In the genomic region with DNA sequence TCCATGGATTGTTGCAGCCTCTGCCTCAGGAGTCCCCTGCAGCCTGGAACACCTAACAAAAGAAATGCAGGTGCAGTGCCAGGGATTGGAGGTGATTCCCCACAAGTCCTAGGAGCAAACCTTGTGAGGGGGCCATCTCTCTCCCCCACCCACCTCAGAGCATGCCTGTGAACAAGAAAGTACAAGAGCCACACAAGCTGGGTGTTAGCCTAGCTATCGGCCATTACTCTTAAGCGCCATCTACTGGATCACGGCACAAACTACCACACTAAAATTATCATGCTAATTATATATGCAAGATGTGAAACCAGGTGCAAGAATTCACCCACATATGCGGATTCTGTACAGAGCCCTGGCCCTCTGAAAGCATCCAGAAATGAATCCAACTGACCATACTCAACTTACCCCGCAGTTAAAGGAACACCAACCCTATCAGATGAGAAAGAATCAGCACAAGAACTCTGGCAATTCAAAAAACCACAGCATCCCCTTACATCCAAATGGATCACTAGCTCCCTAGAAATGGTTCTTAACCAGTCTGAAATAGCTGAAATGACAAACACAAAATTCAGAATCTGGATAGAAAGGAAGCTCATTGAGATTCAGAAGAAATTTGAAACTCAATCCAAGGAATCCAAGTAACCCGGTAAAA, we compare ENCODE assay signal across 8 cellular contexts. TPM values are rescaled to one million over a fixed set of nuclear protein-coding genes. Genes with fewer than 3 reads are reported as not detected.
DNase-seq lines count a peak whose midpoint lies in the region; ATAC-seq, FAIRE-seq and TF ChIP-seq lines count a peak whose summit lies in the region.

No MANE protein-coding gene starts in this region.

- no peak overlapping the region for H3K4me3 ChIP-seq in A673 (ENCODE audit: low read depth, low read length, poor library complexity, severe bottlenecking)
- no peak overlapping the region for H3K4me3 ChIP-seq in GM12875 (ENCODE audit: low read depth, low read length)
- no peak overlapping the region for H3K4me3 ChIP-seq in endothelial cell of umbilical vein (replicated peaks in 1 of 3; ENCODE audit: insufficient read depth in 1 of 3, low read depth in 1 of 3, low read length in 3 of 3)
- H3K4me3 ChIP-seq in mucosa of descending colon = no peak overlapping the region
- H3K4me3 ChIP-seq in testis = no peak overlapping the region

- no peaks in the 10 kb centered on the region for H4K20me1 ChIP-seq in endothelial cell of umbilical vein (replicated peaks; ENCODE audit: control insufficient read depth, extremely low read depth, insufficient read depth, low read length)

- WGBS in testis, 2 donors = 17 to 21% methylated on average over 6 of the region's 6 CpGs

- POLR2A ChIA-PET in A673 (lab: Charles Lee; ENCODE audit: low non-redundant PET) (interaction anchor here (0.6 kb wide), 1 partner anchor 20 kb away, joined by 4 read pairs; no protein-coding TSS in a partner anchor), endothelial cell of umbilical vein (lab: Charles Lee) (no interaction called here)

- TF ChIP-seq CTCF in A673 (conservative IDR thresholded peaks at IDR 0.05; ENCODE audit: low read depth, low read length) = peak; percentile 83
- peak; percentile 80 for TF ChIP-seq CTCF in GM12875 (IDR thresholded peaks at IDR 0.05; ENCODE audit: borderline replicate concordance, insufficient read depth, low read depth, low read length)
- peak; percentile 72 to 80 for TF ChIP-seq CTCF in endothelial cell of umbilical vein (IDR thresholded peaks at IDR 0.05; ENCODE audit: extremely low read depth in 1 of 2, insufficient read depth in 1 of 2, low read depth in 1 of 2, low read length in 2 of 2)
- peak; percentile 72 for TF ChIP-seq CTCF in mucosa of descending colon (IDR thresholded peaks at IDR 0.05)
- TF ChIP-seq CTCF in testis (IDR thresholded peaks at IDR 0.05) = peak; percentile 17 to 73 (median 61)

- CTCF ChIA-PET in A673 (lab: Charles Lee) = interaction anchor here (0.5 to 1.5 kb wide), 3 partner anchors 41 to 155 kb away, joined by 6 to 43 read pairs (median 8); no protein-coding TSS in a partner anchor
- CTCF ChIA-PET in endothelial cell of umbilical vein (lab: Charles Lee) = interaction anchor here (0.6 to 4.1 kb wide), 35 partner anchors 9 to 270 kb away, joined by 3 to 162 read pairs (median 5); a partner anchor contains a TSS

- no peaks in the 10 kb centered on the region for H3K9me1 ChIP-seq in endothelial cell of umbilical vein (replicated peaks; ENCODE audit: control insufficient read depth, extremely low read depth, insufficient read depth, low read length)

- H3K9ac ChIP-seq in endothelial cell of umbilical vein (replicated peaks; ENCODE audit: extremely low read depth, insufficient read depth, low read length) = no peak overlapping the region

- H3K27me3 ChIP-seq in A673 (replicated peaks; ENCODE audit: insufficient read depth, low read depth, low read length, poor library complexity) = no peaks in the 10 kb centered on the region
- H3K27me3 ChIP-seq in endothelial cell of umbilical vein (ENCODE audit: control insufficient read depth in 2 of 2, insufficient read depth in 2 of 2, low read length in 2 of 2) = no peaks in the 10 kb centered on the region
- H3K27me3 ChIP-seq in testis = no peaks in the 10 kb centered on the region

- DNase-seq in A673 (ENCODE audit: low spot score) (peak; percentile 72), NCI-H524 treated with DMSO at 0.1 percent for 48 hours (lab: John Stamatoyannopoulos, UW) (peak; percentile 32), endothelial cell of umbilical vein (ENCODE audit: low read depth, low spot score) (peak; percentile 73), mucosa of descending colon (peak in 1 of 3 donors; percentile 71), testis (peak; percentile 67)
- peak; percentile 31 to 53 for DNase-seq in activated CD4-positive, alpha-beta T cell treated with anti-CD3 and anti-CD28 coated beads, Interleukin-2, amount 50 U/mL, for 48 hours

- H3K4me2 ChIP-seq in endothelial cell of umbilical vein (ENCODE audit: insufficient read depth, low read length) = no peak overlapping the region

- BruUV-seq in A673 (replicated peaks; lab: Mats Ljungman, UMichigan) = no TSS peak
- BruUV-seq in endothelial cell of umbilical vein (replicated peaks; lab: Mats Ljungman, UMichigan) = no TSS peak

- no peak overlapping the region for H2AFZ ChIP-seq in endothelial cell of umbilical vein (ENCODE audit: low read depth, low read length)

- H3K4me1 ChIP-seq in A673 (ENCODE audit: insufficient read depth, low read length, poor library complexity, severe bottlenecking) = no peaks in the 10 kb centered on the region
- no peaks in the 10 kb centered on the region for H3K4me1 ChIP-seq in endothelial cell of umbilical vein (ENCODE audit: control insufficient read depth, extremely low read depth, insufficient read depth, low read length)
- H3K4me1 ChIP-seq in mucosa of descending colon (ENCODE audit: low read depth) = peaks cover 3% of the 10 kb centered on the region
- no peaks in the 10 kb centered on the region for H3K4me1 ChIP-seq in testis

- dilution Hi-C loops in endothelial cell of umbilical vein (cut with MboI; ENCODE audit: extremely low pct_ligation_motif_present, low sequenced_read_pairs) = no loop called here

- H3K36me3 ChIP-seq in A673 (ENCODE audit: insufficient read depth, low read length, poor library complexity, severe bottlenecking) (no peaks in the 10 kb centered on the region), endothelial cell of umbilical vein (ENCODE audit: control insufficient read depth in 2 of 2, extremely low read depth in 1 of 2, insufficient read depth in 2 of 2, low read length in 2 of 2) (no peaks in the 10 kb centered on the region), mucosa of descending colon (ENCODE audit: low read depth) (no peaks in the 10 kb centered on the region), testis (ENCODE audit: low read depth, missing control alignments) (no peaks in the 10 kb centered on the region)

- peak; percentile 74 for ATAC-seq in HG03135 (IDR thresholded peaks at IDR 0.05; ENCODE audit: unreplicated experiment)
- ATAC-seq in mucosa of descending colon = peak; percentile 90

- no peak for TF ChIP-seq POLR2A in endothelial cell of umbilical vein (IDR thresholded peaks at IDR 0.05; ENCODE audit: low read depth, low read length)
- TF ChIP-seq POLR2A in testis (IDR thresholded peaks at IDR 0.05) = no peak

- no peak overlapping the region for H3K27ac ChIP-seq in A673 (ENCODE audit: low read depth, low read length, poor library complexity, severe bottlenecking)
- no peak overlapping the region for H3K27ac ChIP-seq in endothelial cell of umbilical vein (ENCODE audit: insufficient read depth, low read depth, low read length)
- no peak overlapping the region for H3K27ac ChIP-seq in testis

- H3K9me3 ChIP-seq in A673 (ENCODE audit: low read depth, low read length, poor library complexity, severe bottlenecking) (no peaks in the 10 kb centered on the region), endothelial cell of umbilical vein (replicated peaks; ENCODE audit: control insufficient read depth, insufficient read depth, low read length) (no peaks in the 10 kb centered on the region), mucosa of descending colon (no peaks in the 10 kb centered on the region), testis (no peaks in the 10 kb centered on the region)

- no peaks in the 10 kb centered on the region for H3K79me2 ChIP-seq in endothelial cell of umbilical vein (ENCODE audit: control insufficient read depth, insufficient read depth, low read length)

- intact Hi-C loops in A673 (cut with micrococcal nuclease; ENCODE audit: unreplicated experiment) = loop anchor here (5.0 kb wide), 1 partner anchor 42 kb away; no protein-coding TSS in a partner anchor
- intact Hi-C loops in endothelial cell of umbilical vein (cut with micrococcal nuclease) = loop anchor here (1.0 kb wide), 1 partner anchor 41 kb away; no protein-coding TSS in a partner anchor
- intact Hi-C loops in mucosa of descending colon (cut with DNase I, micrococcal nuclease) = no loop called here
- intact Hi-C loops in testis (cut with DNase I; ENCODE audit: low total_unique reads) = no loop called here

- FAIRE-seq in endothelial cell of umbilical vein (lab: Jason Lieb, UNC) = peak; percentile 85

TF ChIP-seq in endothelial cell of umbilical vein, 7 proteins besides CTCF, POLR2A, EP300 and RAD21 (continues in another document):
- TF ChIP-seq, protein P1, sequence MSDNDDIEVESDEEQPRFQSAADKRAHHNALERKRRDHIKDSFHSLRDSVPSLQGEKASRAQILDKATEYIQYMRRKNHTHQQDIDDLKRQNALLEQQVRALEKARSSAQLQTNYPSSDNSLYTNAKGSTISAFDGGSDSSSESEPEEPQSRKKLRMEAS (IDR thresholded peaks at IDR 0.05; ENCODE audit: insufficient read depth, insufficient read length) = no peak
- TF ChIP-seq GATA2 (IDR thresholded peaks at IDR 0.05; ENCODE audit: insufficient read depth, insufficient read length, low read depth, low read length) (no peak), FOS (IDR thresholded peaks at IDR 0.05; ENCODE audit: borderline replicate concordance, insufficient read depth, low read length) (no peak)

RNA-seq across cellular contexts. Expression of a gene that starts 16.5 kb away (rescaled TPM):
- total RNA-seq in A673 (2021) (not detected in 2 replicates), endothelial cell of umbilical vein (4.4 and 10.7 TPM in 2 replicates), mucosa of descending colon (100 to 1,000 TPM; 107 to 326 (median 174) TPM), testis (1 to 10 TPM in 1 of 2 donors, under 1 TPM in 1; 0.68 to 3.3 TPM)
- polyA plus RNA-seq in endothelial cell of umbilical vein (3.7 and 4.6 TPM in 2 replicates), testis (ENCODE audit: insufficient read depth, low read depth, low replicate concordance) (6.5 TPM)
- 4.1 and 4.6 TPM in 2 replicates for polyA plus RNA-seq in endothelial cell of umbilical vein (2011; cell fraction: cytosol; rRNA removed)
- 2.1 and 3.0 TPM in 2 replicates for polyA plus RNA-seq in endothelial cell of umbilical vein (2011; cell fraction: nucleus; rRNA removed)
- polyA plus RNA-seq in endothelial cell of umbilical vein (2012) = 36.4 and 82.2 TPM in 2 replicates
- polyA minus RNA-seq in endothelial cell of umbilical vein = 1.4 and 2.4 TPM in 2 replicates
- not detected for polyA minus RNA-seq in endothelial cell of umbilical vein (2011; cell fraction: cytosol; rRNA and poly(A)+ RNA removed)
- polyA minus RNA-seq in endothelial cell of umbilical vein (2011; cell fraction: nucleus; rRNA and poly(A)+ RNA removed) = 1.0 TPM in 1 of 2 replicates, not detected in the other

RNA-seq across cellular contexts. Expression of a gene that starts 38.1 kb away (rescaled TPM):
- total RNA-seq in A673 (2021) (49.2 and 51.2 TPM in 2 replicates), endothelial cell of umbilical vein (51.5 and 54.3 TPM in 2 replicates), mucosa of descending colon (10 to 100 TPM; 32.1 to 55.5 (median 34.4) TPM), testis (10 to 100 TPM; 50.2 to 72.6 TPM)
- polyA plus RNA-seq in endothelial cell of umbilical vein (18.8 and 23.9 TPM in 2 replicates), testis (ENCODE audit: insufficient read depth, low read depth, low replicate concordance) (85.7 TPM)
- polyA plus RNA-seq in endothelial cell of umbilical vein (2011; cell fraction: cytosol; rRNA removed) = 35.7 and 37.3 TPM in 2 replicates
- 23.5 and 27.5 TPM in 2 replicates for polyA plus RNA-seq in endothelial cell of umbilical vein (2011; cell fraction: nucleus; rRNA removed)
- 62.1 and 66.1 TPM in 2 replicates for polyA plus RNA-seq in endothelial cell of umbilical vein (2012)
- polyA minus RNA-seq in endothelial cell of umbilical vein = 36.0 and 37.6 TPM in 2 replicates
- polyA minus RNA-seq in endothelial cell of umbilical vein (2011; cell fraction: cytosol; rRNA and poly(A)+ RNA removed) = 15.0 TPM
- polyA minus RNA-seq in endothelial cell of umbilical vein (2011; cell fraction: nucleus; rRNA and poly(A)+ RNA removed) = 25.0 and 30.4 TPM in 2 replicates

Comparison
In these comparisons a context has a peak if more than half of its experiments do, and no peak if none do; other contexts are left out.
1. intact Hi-C loops: an anchor here in A673 (5.0 kb wide) and endothelial cell of umbilical vein (1.0 kb wide); none called in mucosa of descending colon and testis.